In genomic region chr5:32030686-32031478, GRCh38 we compare ENCODE assay signal across 1 cellular context.
TF ChIP-seq lines count a peak whose summit lies in the region.

No MANE protein-coding gene starts in this region.

TF ChIP-seq in IMR-90, 13 proteins besides CTCF, POLR2A, EP300 and RAD21 (continued from another document):
- TF ChIP-seq ELK1 (IDR thresholded peaks at IDR 0.05; ENCODE audit: borderline replicate concordance, low read depth, low read length): no peak
- no peak for TF ChIP-seq USF2 (IDR thresholded peaks at IDR 0.05; ENCODE audit: low read depth, low read length)
- TF ChIP-seq MAZ (IDR thresholded peaks at IDR 0.05; ENCODE audit: borderline replicate concordance, low read depth, low read length): no peak
